Comparison of ENCODE assay signal across 15 cellular contexts in genomic region chr2:179622635-179623034, GRCh38.
"Had no signal": no experiment of that assay in that cellular context is flagged by ENCODE, and none has a peak within 500 bp of the region (broad histone marks: within the 10 kb centered on the region; RNA-seq: fewer than 3 reads in every experiment).

No MANE protein-coding gene starts in this region.

- ATAC-seq: natural killer cell treated with Interleukin-12 subunit alpha and Interleukin-12 subunit beta and Interleukin-15 and Interleukin-18, amount 100 ng/mL, for 72 hours; stimulated activated naive CD8-positive, alpha-beta T cell treated with anti-CD3 and anti-CD28 coated beads, Interleukin-15, amount 100 ng/mL, for 72 hours; T-helper 17 cell had no signal

- H3K27me3 ChIP-seq: breast epithelium, colonic mucosa, esophagus muscularis mucosa, tibial nerve had no signal

- H3K4me1 ChIP-seq: breast epithelium, colonic mucosa, tibial nerve had no signal

- H3K27ac ChIP-seq: breast epithelium, colonic mucosa, esophagus muscularis mucosa, tibial nerve had no signal

- H3K4me3 ChIP-seq: breast epithelium, colonic mucosa, esophagus muscularis mucosa, tibial nerve had no signal

- H3K36me3 ChIP-seq: breast epithelium, colonic mucosa, esophagus muscularis mucosa, tibial nerve had no signal

- DNase-seq: activated CD4-positive, alpha-beta memory T cell treated with anti-CD3 and anti-CD28 coated beads for 36 hours; activated CD4-positive, alpha-beta T cell treated with anti-CD3 and anti-CD28 coated beads for 48 hours; activated naive CD4-positive, alpha-beta T cell treated with Interleukin-2 at 50 U/mL for 16 hours; activated naive CD8-positive, alpha-beta T cell treated with anti-CD3 and anti-CD28 coated beads, Interleukin-2, amount 10 ng/mL, durations not matched to agents 7 days and 5 days; activated T-cell treated with anti-CD3 and anti-CD28 coated beads, Interleukin-2, amount 50 U/mL, for 48 hours; amniotic stem cell; colonic mucosa; islet precursor cell; stimulated activated CD4-positive, alpha-beta T cell treated with anti-CD3 and anti-CD28 coated beads, Interleukin-1b, Interleukin-23, amount 100 ng/mL, for 48 hours; stimulated activated naive CD8-positive, alpha-beta T cell treated with anti-CD3 and anti-CD28 coated beads, Interleukin-15, amount 100 ng/mL, for 72 hours; T-helper 17 cell had no signal

- H3K9me3 ChIP-seq: breast epithelium, colonic mucosa, esophagus muscularis mucosa, tibial nerve had no signal
